ENCODE assay signal across 8 cellular contexts in the genomic region with DNA sequence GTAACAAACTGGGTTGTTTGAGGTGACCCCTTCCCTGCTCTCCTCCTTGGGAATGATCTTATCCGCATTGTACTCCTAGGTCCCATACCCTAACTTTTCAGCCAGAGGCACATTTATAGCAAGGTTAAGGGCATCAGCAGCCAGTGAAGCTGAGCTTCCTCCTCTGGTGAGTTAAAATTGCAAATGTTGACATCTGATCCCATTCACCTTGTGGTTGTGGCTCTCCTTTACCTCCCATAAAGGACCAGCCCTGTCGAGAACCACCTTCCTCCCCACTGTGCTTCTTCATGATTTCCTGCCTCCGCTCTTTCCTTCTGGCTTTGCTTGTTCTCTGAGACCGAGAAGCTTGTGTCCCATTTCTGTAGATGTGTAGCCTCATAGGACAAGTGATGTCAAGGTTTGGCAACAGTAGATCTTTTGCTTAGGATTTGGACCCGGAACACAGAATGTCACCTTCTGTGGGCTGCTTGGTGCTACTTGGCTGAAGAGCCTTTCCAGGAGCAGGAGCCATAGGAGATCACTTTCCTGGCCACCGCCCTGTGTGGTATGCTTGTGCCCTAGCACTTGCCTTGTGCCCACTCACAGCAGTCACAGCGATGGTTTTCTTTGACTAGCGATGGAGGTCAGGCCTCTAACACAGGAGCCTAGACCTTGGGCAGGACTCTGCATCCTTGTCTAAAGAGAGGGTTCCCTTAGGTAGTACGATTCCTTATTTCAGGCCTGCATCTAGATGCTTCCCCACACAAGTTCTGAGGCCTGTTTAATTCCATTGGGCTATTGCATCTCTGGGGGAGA. TPM values are rescaled to one million over a fixed set of nuclear protein-coding genes. Genes with fewer than 3 reads are reported as not detected.
DNase-seq lines count a peak whose midpoint lies in the region; ATAC-seq, FAIRE-seq and TF ChIP-seq lines count a peak whose summit lies in the region.

No MANE protein-coding gene starts in this region.

- TF ChIP-seq CTCF in OCI-LY3 (IDR thresholded peaks at IDR 0.05; ENCODE audit: low read depth, low read length) (no peak), coronary artery (IDR thresholded peaks at IDR 0.05) (no peak), osteoblast (IDR thresholded peaks at IDR 0.05; ENCODE audit: extremely low read depth, low read depth, low read length) (no peak)

- peak overlapping the region; percentile 7 to 74 (median 35); a peak in 17 of 22 replicates for H3K4me2 ChIP-seq in BLaER1 treated with 17β-estradiol and CSF1 and Interleukin-3, amounts not matched to agents 10 nM and 100 nM
- H3K4me2 ChIP-seq in OCI-LY3 (ENCODE audit: low read length) (peak overlapping the region; percentile 84), osteoblast (ENCODE audit: insufficient read depth, low read length) (peak overlapping the region; percentile 97)

- H3K79me2 ChIP-seq in OCI-LY3 (ENCODE audit: low read length) = peaks cover 89% of the 10 kb centered on the region
- H3K79me2 ChIP-seq in osteoblast (ENCODE audit: insufficient read depth, low read length) = peaks cover 87% of the 10 kb centered on the region

- FAIRE-seq in GM12891 (lab: Jason Lieb, UNC) = no peak

- peaks cover 53 to 66% (median 56%) of the 10 kb centered on the region in 10 experiments for H3K4me1 ChIP-seq in BLaER1 treated with 17β-estradiol and CSF1 and Interleukin-3, amounts not matched to agents 10 nM and 100 nM
- H3K4me1 ChIP-seq in OCI-LY3 (ENCODE audit: low read length) = peaks cover 41% of the 10 kb centered on the region
- H3K4me1 ChIP-seq in osteoblast (ENCODE audit: insufficient read depth, low read length) = peaks cover 46% of the 10 kb centered on the region

- ATAC-seq in GM19328 (IDR thresholded peaks at IDR 0.05; ENCODE audit: unreplicated experiment) (no peak), HG03457 (IDR thresholded peaks at IDR 0.05; ENCODE audit: unreplicated experiment) (no peak)

- H3K9me3 ChIP-seq in BLaER1 treated with 17β-estradiol and CSF1 and Interleukin-3, amounts not matched to agents 10 nM and 100 nM (replicated peaks in 1 of 11) = peaks cover 0 to 9% (median 0%) of the 10 kb centered on the region in 11 experiments; a peak in 1 of 22 replicates
- H3K9me3 ChIP-seq in OCI-LY3 (ENCODE audit: insufficient read depth, low read length) (no peaks in the 10 kb centered on the region), osteoblast (ENCODE audit: low read depth, low read length) (no peaks in the 10 kb centered on the region)

- no peaks in the 10 kb centered on the region for H3K27me3 ChIP-seq in BLaER1 treated with 17β-estradiol and CSF1 and Interleukin-3, amounts not matched to agents 10 nM and 100 nM
- no peaks in the 10 kb centered on the region for H3K27me3 ChIP-seq in OCI-LY3 (ENCODE audit: low read depth, low read length)
- no peaks in the 10 kb centered on the region for H3K27me3 ChIP-seq in osteoblast (ENCODE audit: insufficient read depth, low read length)

- peaks cover 21 to 84% (median 62%) of the 10 kb centered on the region in 11 experiments; a peak in 21 of 22 replicates for H3K36me3 ChIP-seq in BLaER1 treated with 17β-estradiol and CSF1 and Interleukin-3, amounts not matched to agents 10 nM and 100 nM
- H3K36me3 ChIP-seq in OCI-LY3 (replicated peaks; ENCODE audit: low read depth, low read length) (peaks cover 5% of the 10 kb centered on the region), osteoblast (ENCODE audit: insufficient read depth, low read length) (no peaks in the 10 kb centered on the region)

- DNase-seq in coronary artery (ENCODE audit: low spot score) (no peak), osteoblast (ENCODE audit: insufficient read length, low spot score, missing footprints) (no peak), NCI-H774 (lab: John Stamatoyannopoulos, UW) (no peak), GM12891 (ENCODE audit: insufficient read length, low spot score) (no peak)

- H3K27ac ChIP-seq in BLaER1 treated with 17β-estradiol and CSF1 and Interleukin-3, amounts not matched to agents 10 nM and 100 nM = 0 out of 22 replicates have a peak overlapping the region, but pooled peaks of 1 of the 11 experiments have one; percentile 5
- H3K27ac ChIP-seq in OCI-LY3 (ENCODE audit: low read length) (peak overlapping the region; percentile 99), coronary artery (peak overlapping the region; percentile 64 to 89), osteoblast (ENCODE audit: low read depth, low read length) (peak overlapping the region; percentile 84)

- TF ChIP-seq POLR2A in GM12891 (IDR thresholded peaks at IDR 0.05; ENCODE audit: low read depth, low read length) = no peak

- no peak overlapping the region for H3K4me3 ChIP-seq in BLaER1 treated with 17β-estradiol and CSF1 and Interleukin-3, amounts not matched to agents 10 nM and 100 nM
- H3K4me3 ChIP-seq in OCI-LY3 (ENCODE audit: low read length) (peak overlapping the region; percentile 68), coronary artery (peak overlapping the region; percentile 63), osteoblast (ENCODE audit: insufficient read depth, low read length) (no peak overlapping the region)

- peaks cover 96 to 100% (median 99%) of the 10 kb centered on the region in 11 experiments for H4K20me1 ChIP-seq in BLaER1 treated with 17β-estradiol and CSF1 and Interleukin-3, amounts not matched to agents 10 nM and 100 nM
- H4K20me1 ChIP-seq in OCI-LY3 (ENCODE audit: insufficient read depth, low read length) = peaks cover 33% of the 10 kb centered on the region
- H4K20me1 ChIP-seq in osteoblast (ENCODE audit: insufficient read depth, low read length) = peaks cover 67% of the 10 kb centered on the region

- 0 out of 22 replicates have a peak overlapping the region, but pooled peaks of 1 of the 11 experiments have one; percentile 12 for H3K9ac ChIP-seq in BLaER1 treated with 17β-estradiol and CSF1 and Interleukin-3, amounts not matched to agents 10 nM and 100 nM
- peak overlapping the region; percentile 72 for H3K9ac ChIP-seq in OCI-LY3 (ENCODE audit: low read length)

- H2AFZ ChIP-seq in OCI-LY3 (ENCODE audit: low read depth, low read length) (no peak overlapping the region), osteoblast (ENCODE audit: low read length) (no peak overlapping the region)

TF ChIP-seq in GM12891, 5 proteins besides CTCF, POLR2A, EP300 and RAD21:
- TF ChIP-seq POU2F2 (IDR thresholded peaks at IDR 0.05; ENCODE audit: low read depth, low read length) = no peak
- TF ChIP-seq TAF1 (IDR thresholded peaks at IDR 0.05; ENCODE audit: low read depth, low read length) = no peak

RNA-seq across cellular contexts. Expression of a gene that starts 18.8 kb away (rescaled TPM):
- 63.6 and 66.2 TPM in 2 replicates for total RNA-seq in osteoblast
- polyA plus RNA-seq in GM12891 (2012; ENCODE audit: low read depth, missing spikeins) = 102 TPM

RNA-seq across cellular contexts. Expression of a gene that starts 33.6 kb away (rescaled TPM):
- total RNA-seq in osteoblast = 15.0 and 16.3 TPM in 2 replicates
- polyA plus RNA-seq in GM12891 (2012; ENCODE audit: low read depth, missing spikeins) = 12.0 TPM

RNA-seq across cellular contexts. Expression of a gene that starts 51.4 kb away (rescaled TPM):
- total RNA-seq in osteoblast = not detected in 2 replicates
- 0.09 TPM for polyA plus RNA-seq in GM12891 (2012; ENCODE audit: low read depth, missing spikeins)

RNA-seq across cellular contexts. Expression of a gene that starts 54.7 kb away (rescaled TPM):
- 76.0 and 76.3 TPM in 2 replicates for total RNA-seq in osteoblast
- 64.9 TPM for polyA plus RNA-seq in GM12891 (2012; ENCODE audit: low read depth, missing spikeins)

Comparison
In these comparisons a context has a peak if more than half of its experiments do, and no peak if none do; other contexts are left out.
1. H3K4me2 ChIP-seq: peak in every context shown above with its lines; median percentile 97 in osteoblast; 84 in OCI-LY3; 35 in BLaER1 treated with 17β-estradiol and CSF1 and Interleukin-3, amounts not matched to agents 10 nM and 100 nM.
2. H3K4me3 ChIP-seq: peak in OCI-LY3 (single experiment) and coronary artery (single experiment); none in BLaER1 treated with 17β-estradiol and CSF1 and Interleukin-3, amounts not matched to agents 10 nM and 100 nM (0 of 10) and osteoblast (single experiment).